Comparison of ENCODE assay signal across 19 cellular contexts in genomic region chr12:46788247-46788887, GRCh38. TPM values are rescaled to one million over a fixed set of nuclear protein-coding genes. Genes with fewer than 3 reads are reported as not detected.
DNase-seq lines count a peak whose midpoint lies in the region; ATAC-seq, FAIRE-seq and TF ChIP-seq lines count a peak whose summit lies in the region.
"Had no signal": no experiment of that assay in that cellular context is flagged by ENCODE, and none has a peak within 500 bp of the region (broad histone marks: within the 10 kb centered on the region; RNA-seq: fewer than 3 reads in every experiment).

No MANE protein-coding gene starts in this region.

- TF ChIP-seq CTCF in chondrocyte (IDR thresholded peaks at IDR 0.05): no peak
- TF ChIP-seq CTCF in keratinocyte (optimal IDR thresholded peaks at IDR 0.05 in 1 of 3, IDR thresholded peaks at IDR 0.05 in 1 of 3, conservative IDR thresholded peaks at IDR 0.05 in 1 of 3; ENCODE audit: extremely low read depth in 1 of 3, insufficient read depth in 2 of 3, low read length in 3 of 3): no peak

- H3K27ac ChIP-seq in ACC112 (ENCODE audit: low read depth, low read length): 0 out of 2 replicates have a peak overlapping the region, but pooled peaks have one; percentile 81
- H3K27ac ChIP-seq in keratinocyte (ENCODE audit: control insufficient read depth, insufficient read depth, low read length): no peak overlapping the region

- H3K27ac Mint-ChIP-seq in chondrocyte (ENCODE audit: unreplicated experiment): peak overlapping the region; percentile 93
- no peak overlapping the region for H3K27ac Mint-ChIP-seq in T-cell
- H3K27ac Mint-ChIP-seq: activated CD8-positive, alpha-beta memory T cell treated with anti-CD3 and anti-CD28 coated beads, Interleukin-2, amount 10 ng/mL, durations not matched to agents 7 days and 5 days; stimulated activated naive CD8-positive, alpha-beta T cell treated with anti-CD3 and anti-CD28 coated beads, Interleukin-15, amount 100 ng/mL, for 72 hours had no signal

- dilution Hi-C loops in keratinocyte (cut with MboI; ENCODE audit: extremely low pct_ligation_motif_present, low sequenced_read_pairs): no loop called here

- H3K4me1 ChIP-seq in ACC112 (ENCODE audit: control insufficient read depth, insufficient read depth, low read length, unreplicated experiment) (peaks cover 49% of the 10 kb centered on the region), keratinocyte (ENCODE audit: control insufficient read depth, extremely low read depth, insufficient read depth, low read length) (peaks cover 21% of the 10 kb centered on the region)

- H3K4me3 ChIP-seq in ACC112 (ENCODE audit: low read depth, low read length) (no peak overlapping the region), keratinocyte (ENCODE audit: control insufficient read depth in 2 of 3, extremely low read depth in 1 of 3, insufficient read depth in 2 of 3, low read depth in 1 of 3, low read length in 3 of 3) (no peak overlapping the region)
- H3K4me3 ChIP-seq: K562 had no signal

- peaks cover 7% of the 10 kb centered on the region for H3K36me3 Mint-ChIP-seq in chondrocyte (ENCODE audit: low read depth)
- H3K36me3 Mint-ChIP-seq in T-cell: no peaks in the 10 kb centered on the region
- H3K36me3 Mint-ChIP-seq: activated CD8-positive, alpha-beta memory T cell treated with anti-CD3 and anti-CD28 coated beads, Interleukin-2, amount 10 ng/mL, durations not matched to agents 7 days and 5 days had no signal

- no peaks in the 10 kb centered on the region for H4K20me1 ChIP-seq in keratinocyte (ENCODE audit: control insufficient read depth, extremely low read depth, insufficient read depth, low read length)

- CTCF ChIA-PET in T-cell (lab: Charles Lee): no interaction called here

- ATAC-seq in T-cell (replicated peaks in 1 of 4): no peak
- ATAC-seq in HG02870 (IDR thresholded peaks at IDR 0.05; ENCODE audit: unreplicated experiment): no peak
- ATAC-seq in GM18907 (IDR thresholded peaks at IDR 0.05; ENCODE audit: unreplicated experiment): no peak
- ATAC-seq: activated CD4-positive, CD25-positive, alpha-beta regulatory T cell treated with anti-CD3 and anti-CD28 coated beads, Interleukin-2, amount 50 U/mL, for 24 hours; activated CD8-positive, alpha-beta memory T cell treated with anti-CD3 and anti-CD28 coated beads, Interleukin-2, amount 10 ng/mL, durations not matched to agents 7 days and 5 days; K562; stimulated activated naive CD8-positive, alpha-beta T cell treated with anti-CD3 and anti-CD28 coated beads, Interleukin-15, amount 100 ng/mL, for 72 hours had no signal

- H3K9me3 Mint-ChIP-seq in chondrocyte (ENCODE audit: low read depth) (peaks cover 3% of the 10 kb centered on the region), T-cell (no peaks in the 10 kb centered on the region)

- H3K79me2 ChIP-seq in ACC112 (ENCODE audit: control insufficient read depth, insufficient read depth, low read length, unreplicated experiment) (no peaks in the 10 kb centered on the region), keratinocyte (ENCODE audit: control insufficient read depth, insufficient read depth, low read length) (no peaks in the 10 kb centered on the region)

- H3K9me3 ChIP-seq in keratinocyte (ENCODE audit: control insufficient read depth, low read depth, low read length): no peaks in the 10 kb centered on the region

- peak; percentile 88 for DNase-seq in LHCN-M2 (ENCODE audit: low read depth)
- DNase-seq in chondrocyte (ENCODE audit: low spot score): no peak
- DNase-seq in keratinocyte (ENCODE audit: low read depth, low spot score): no peak
- no peak for DNase-seq in T-cell
- no peak for DNase-seq in NCI-H524 (lab: John Stamatoyannopoulos, UW)
- DNase-seq: activated CD8-positive, alpha-beta memory T cell treated with anti-CD3 and anti-CD28 coated beads, Interleukin-2, amount 10 ng/mL, durations not matched to agents 7 days and 5 days; activated naive CD4-positive, alpha-beta T cell treated with Interleukin-2 at 50 U/mL for 16 hours; central memory CD4-positive, alpha-beta T cell; GF-D8; NCI-H2171; posterior cingulate gyrus; stimulated activated naive CD8-positive, alpha-beta T cell treated with anti-CD3 and anti-CD28 coated beads, Interleukin-15, amount 100 ng/mL, for 72 hours; T-helper 2 cell had no signal

- H3K4me1 Mint-ChIP-seq in chondrocyte (ENCODE audit: low read depth) (peaks cover 65% of the 10 kb centered on the region), T-cell (no peaks in the 10 kb centered on the region)
- H3K4me1 Mint-ChIP-seq: stimulated activated naive CD8-positive, alpha-beta T cell treated with anti-CD3 and anti-CD28 coated beads, Interleukin-15, amount 100 ng/mL, for 72 hours had no signal

- peak; percentile 73 for FAIRE-seq in keratinocyte (lab: Jason Lieb, UNC)
- FAIRE-seq: K562 had no signal

- H3K9me1 ChIP-seq in keratinocyte (ENCODE audit: control insufficient read depth, extremely low read depth, insufficient read depth, low read length): no peaks in the 10 kb centered on the region

- H3K4me3 Mint-ChIP-seq in chondrocyte (ENCODE audit: unreplicated experiment): no peak overlapping the region
- H3K4me3 Mint-ChIP-seq in T-cell: no peak overlapping the region
- H3K4me3 Mint-ChIP-seq: activated CD8-positive, alpha-beta memory T cell treated with anti-CD3 and anti-CD28 coated beads, Interleukin-2, amount 10 ng/mL, durations not matched to agents 7 days and 5 days; stimulated activated naive CD8-positive, alpha-beta T cell treated with anti-CD3 and anti-CD28 coated beads, Interleukin-15, amount 100 ng/mL, for 72 hours had no signal

- H3K27me3 ChIP-seq in ACC112 (ENCODE audit: insufficient read depth, low read length) (no peaks in the 10 kb centered on the region), keratinocyte (ENCODE audit: control insufficient read depth, extremely low read depth, insufficient read depth, low read length) (no peaks in the 10 kb centered on the region)

- no peak overlapping the region for H3K9ac ChIP-seq in keratinocyte (ENCODE audit: control insufficient read depth, extremely low read depth, insufficient read depth, low read length)

- H3K4me2 ChIP-seq in keratinocyte (ENCODE audit: control insufficient read depth, extremely low read depth, insufficient read depth, low read depth, low read length): no peak overlapping the region

- H2AFZ ChIP-seq in ACC112 (ENCODE audit: low read length, unreplicated experiment) (no peak overlapping the region), keratinocyte (ENCODE audit: control insufficient read depth, low read length) (peak overlapping the region; percentile 22)

- H3K36me3 ChIP-seq in ACC112 (ENCODE audit: insufficient read depth, low read length): no peaks in the 10 kb centered on the region
- no peaks in the 10 kb centered on the region for H3K36me3 ChIP-seq in keratinocyte (ENCODE audit: control insufficient read depth in 2 of 2, extremely low read depth in 1 of 2, insufficient read depth in 2 of 2, low read length in 2 of 2)

- POLR2A ChIA-PET in T-cell (lab: Charles Lee): no interaction called here

- H3K27me3 Mint-ChIP-seq in chondrocyte (ENCODE audit: low read depth): no peaks in the 10 kb centered on the region
- H3K27me3 Mint-ChIP-seq in T-cell: peaks cover 7 to 11% of the 10 kb centered on the region in 2 donors
- H3K27me3 Mint-ChIP-seq: stimulated activated naive CD8-positive, alpha-beta T cell treated with anti-CD3 and anti-CD28 coated beads, Interleukin-15, amount 100 ng/mL, for 72 hours had no signal

RNA-seq across cellular contexts. Expression of gene SLC38A4, which starts 37.4 kb away (rescaled TPM):
- total RNA-seq in LHCN-M2 (2014; rRNA removed): 23.6 and 26.5 TPM in 2 replicates
- 15.1 TPM for polyA plus RNA-seq in LHCN-M2 (2012)
- 10.0 to 19.7 TPM (median 11.3 TPM) in 3 replicates for total RNA-seq in chondrocyte
- 0.29 to 0.72 TPM (median 0.37 TPM) in 3 replicates for polyA plus RNA-seq in keratinocyte
- not detected for polyA plus RNA-seq in keratinocyte (2011; ENCODE audit: low read depth)
- 0.65 and 1.1 TPM in 2 replicates for polyA plus RNA-seq in keratinocyte (2011; cell fraction: cytosol; rRNA removed)
- 1.1 TPM in 2 replicates for polyA plus RNA-seq in keratinocyte (2011; cell fraction: nucleus; rRNA removed)
- polyA plus RNA-seq in keratinocyte (2012; ENCODE audit: low replicate concordance): 0.18 and 0.29 TPM in 2 replicates
- 0.13 to 0.82 TPM (median 0.46 TPM) in 3 replicates for polyA minus RNA-seq in keratinocyte
- not detected for polyA minus RNA-seq in keratinocyte (2011; cell fraction: cytosol; rRNA and poly(A)+ RNA removed)
- 0.32 and 0.62 TPM in 2 replicates for polyA minus RNA-seq in keratinocyte (2011; cell fraction: nucleus; rRNA and poly(A)+ RNA removed)
- under 1 TPM in 3 of 5 donors, not detected in 2; 0.13 to 0.50 (median 0.19) TPM for total RNA-seq in T-cell
- total RNA-seq: activated CD8-positive, alpha-beta memory T cell treated with anti-CD3 and anti-CD28 coated beads, Interleukin-2, amount 10 ng/mL, durations not matched to agents 7 days and 5 days; epithelial cell of proximal tubule had no signal
- polyA plus RNA-seq: K562 had no signal
